Comparison of ENCODE assay signal across 8 cellular contexts in the genomic region with DNA sequence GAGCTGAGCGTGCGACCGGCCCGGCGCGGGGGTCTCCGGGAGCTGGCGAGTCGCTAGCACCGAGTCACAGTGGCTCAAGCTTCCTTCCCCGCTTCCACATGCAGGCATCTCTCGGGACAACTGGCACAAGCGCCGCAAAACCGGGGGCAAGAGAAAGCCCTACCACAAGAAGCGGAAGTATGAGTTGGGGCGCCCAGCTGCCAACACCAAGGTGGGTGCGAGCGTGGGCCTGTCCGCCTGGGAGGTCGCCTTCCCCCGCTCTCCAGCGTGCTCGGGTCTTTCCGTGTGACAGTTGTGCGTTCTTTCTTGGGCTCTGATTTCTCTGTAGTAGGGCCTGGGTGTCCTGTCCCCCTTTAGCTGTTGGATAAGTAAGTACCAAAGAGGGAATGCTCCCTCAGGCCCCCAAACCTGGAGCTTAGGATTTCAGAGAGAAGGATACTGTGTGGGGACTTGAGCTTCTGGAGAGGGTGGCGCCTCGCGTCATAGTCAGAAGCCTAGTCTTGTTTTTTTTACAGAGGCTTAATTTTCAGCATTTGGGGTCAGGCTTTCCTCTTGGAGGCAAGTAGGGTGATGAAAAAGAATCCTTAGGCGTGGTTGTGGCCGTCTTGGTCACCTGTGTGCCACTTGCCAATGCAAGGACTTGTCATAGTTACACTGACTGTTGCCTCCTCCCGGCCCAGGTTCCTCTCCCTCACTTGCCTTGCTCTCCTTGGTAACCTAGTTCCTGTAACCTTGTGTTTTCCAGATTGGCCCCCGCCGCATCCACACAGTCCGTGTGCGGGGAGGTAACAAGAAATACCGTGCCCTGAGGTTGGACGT. TPM values are rescaled to one million over a fixed set of nuclear protein-coding genes. Genes with fewer than 3 reads are reported as not detected.
DNase-seq lines count a peak whose midpoint lies in the region; ATAC-seq, FAIRE-seq and TF ChIP-seq lines count a peak whose summit lies in the region.

No MANE protein-coding gene starts in this region.

- H3K9ac ChIP-seq in HUES48 (ENCODE audit: low read depth, low read length): peak overlapping the region; percentile 99

- H3K27me3 ChIP-seq in cardiac muscle cell: no peaks in the 10 kb centered on the region
- no peaks in the 10 kb centered on the region for H3K27me3 ChIP-seq in HUES48 (ENCODE audit: control insufficient read depth, insufficient read depth, low read length)
- H3K27me3 ChIP-seq in pancreas: no peaks in the 10 kb centered on the region

- H3K9me3 ChIP-seq in cardiac muscle cell (ENCODE audit: low read depth) (no peaks in the 10 kb centered on the region), HUES48 (ENCODE audit: control insufficient read depth, insufficient read depth, low read length) (no peaks in the 10 kb centered on the region), pancreas (no peaks in the 10 kb centered on the region)

- peak; percentile 12 to 27 (median 22) for ATAC-seq in pancreas

- H3K4me3 ChIP-seq in cardiac muscle cell (peak overlapping the region; percentile 87), HUES48 (ENCODE audit: low read depth, low read length) (peak overlapping the region; percentile 97), fibroblast of the aortic adventitia (ENCODE audit: low read depth, low read length) (peak overlapping the region; percentile 88), pancreas (peak overlapping the region; percentile 42 to 86 (median 70))

- 7% methylated on average over 38 of the region's 38 CpGs for WGBS in pancreas, 2 donors

- H3K27ac ChIP-seq in cardiac muscle cell (peak overlapping the region; percentile 97), HUES48 (ENCODE audit: low read depth, low read length) (peak overlapping the region; percentile 95), pancreas (peak overlapping the region; percentile 84 to 94 (median 88))

- H3K36me3 ChIP-seq in cardiac muscle cell (peaks cover 28% of the 10 kb centered on the region), HUES48 (ENCODE audit: control insufficient read depth, insufficient read depth, low read length) (peaks cover 45% of the 10 kb centered on the region), pancreas (peaks cover 0 to 18% (median 9%) of the 10 kb centered on the region in 3 donors)

- intact Hi-C loops in cardiac septum (cut with DNase I): no loop called here
- intact Hi-C loops in pancreas (cut with DNase I): no loop called here

- H3K4me1 ChIP-seq in cardiac muscle cell (ENCODE audit: low read depth): peaks cover 18% of the 10 kb centered on the region
- H3K4me1 ChIP-seq in HUES48 (ENCODE audit: control insufficient read depth, insufficient read depth, low read length): no peaks in the 10 kb centered on the region
- H3K4me1 ChIP-seq in pancreas: peaks cover 0 to 21% (median 4%) of the 10 kb centered on the region in 3 donors

- FAIRE-seq in pancreas (lab: Jason Lieb, UNC): no peak

- DNase-seq in cardiac muscle cell (ENCODE audit: low read depth in 1 of 2, low spot score in 1 of 2) (peak; percentile 15 to 19), cardiac septum (ENCODE audit: low spot score) (no peak), activated T-cell treated with anti-CD3 and anti-CD28 coated beads for 1 hour (ENCODE audit: low read depth) (peak; percentile 30), fibroblast of the aortic adventitia (ENCODE audit: low read depth) (peak; percentile 32), pancreas (peak in 4 of 6 donors; percentile 39 to 63 (median 54)), NCI-H1417 treated with DMSO at 0.1 percent for 48 hours (lab: John Stamatoyannopoulos, UW) (no peak), NCI-H526 treated with DMSO at 0.1 percent for 48 hours (lab: John Stamatoyannopoulos, UW) (no peak)

- TF ChIP-seq CTCF in cardiac muscle cell (IDR thresholded peaks at IDR 0.05; ENCODE audit: low read depth, low read length) (no peak), fibroblast of the aortic adventitia (IDR thresholded peaks at IDR 0.05; ENCODE audit: insufficient read depth, low read length) (no peak), pancreas (IDR thresholded peaks at IDR 0.05) (no peak)

RNA-seq across cellular contexts. Expression of gene RPS8, which starts 0.8 kb away (rescaled TPM):
- 2,166 and 2,475 TPM in 2 replicates for total RNA-seq in cardiac muscle cell
- polyA plus RNA-seq in cardiac muscle cell: 534 and 651 TPM in 2 replicates
- total RNA-seq in cardiac septum: 581 TPM
- 894 and 2,421 TPM in 2 replicates for total RNA-seq in fibroblast of the aortic adventitia (ENCODE audit: low replicate concordance)
- 1,000 to 10,000 TPM in 4 of 6 donors, 100 to 1,000 TPM in 2; 843 to 1,579 (median 1,280) TPM for total RNA-seq in pancreas
- polyA plus RNA-seq in pancreas: 1,000 to 10,000 TPM; 1,365 to 1,938 TPM

RNA-seq across cellular contexts. Expression of gene BEST4, which starts 11.8 kb away (rescaled TPM):
- total RNA-seq in cardiac muscle cell (0.32 and 0.98 TPM in 2 replicates), cardiac septum (0.11 TPM), fibroblast of the aortic adventitia (ENCODE audit: low replicate concordance) (0.09 TPM in 1 of 2 replicates, not detected in the other), pancreas (under 1 TPM; 0.12 to 0.41 (median 0.32) TPM)
- polyA plus RNA-seq in cardiac muscle cell (1.4 and 1.5 TPM in 2 replicates), pancreas (under 1 TPM; 0.56 to 0.68 TPM)

RNA-seq across cellular contexts. Expression of gene PLK3, which starts 24.0 kb away (rescaled TPM):
- 6.2 and 9.5 TPM in 2 replicates for total RNA-seq in cardiac muscle cell
- 6.3 and 12.4 TPM in 2 replicates for polyA plus RNA-seq in cardiac muscle cell
- 8.4 TPM for total RNA-seq in cardiac septum
- 28.8 and 36.1 TPM in 2 replicates for total RNA-seq in fibroblast of the aortic adventitia (ENCODE audit: low replicate concordance)
- total RNA-seq in pancreas: 10 to 100 TPM in 3 of 6 donors, 1 to 10 TPM in 3; 6.1 to 15.9 (median 9.7) TPM
- polyA plus RNA-seq in pancreas: 10 to 100 TPM; 21.6 to 35.3 TPM

RNA-seq across cellular contexts. Expression of gene DYNLT4, which starts 31.0 kb away (rescaled TPM):
- total RNA-seq in cardiac muscle cell: 0.32 TPM in 1 of 2 replicates, not detected in the other
- 0.43 and 0.95 TPM in 2 replicates for polyA plus RNA-seq in cardiac muscle cell
- total RNA-seq in cardiac septum: not detected
- 1.2 TPM in 1 of 2 replicates, not detected in the other for total RNA-seq in fibroblast of the aortic adventitia (ENCODE audit: low replicate concordance)
- total RNA-seq in pancreas: 1 to 10 TPM in 1 of 6 donors, under 1 TPM in 5; 0.28 to 1.8 (median 0.38) TPM
- 1 to 10 TPM in 1 of 2 donors, under 1 TPM in 1; 0.33 to 1.8 TPM for polyA plus RNA-seq in pancreas

RNA-seq across cellular contexts. Expression of gene BTBD19, which starts 32.2 kb away (rescaled TPM):
- total RNA-seq in cardiac muscle cell (1.3 and 3.4 TPM in 2 replicates), cardiac septum (4.4 TPM), fibroblast of the aortic adventitia (ENCODE audit: low replicate concordance) (5.2 and 5.4 TPM in 2 replicates), pancreas (1 to 10 TPM in 5 of 6 donors, under 1 TPM in 1; 0.91 to 4.3 (median 2.3) TPM)
- polyA plus RNA-seq in cardiac muscle cell (0.98 and 2.1 TPM in 2 replicates), pancreas (1 to 10 TPM; 4.7 to 5.7 TPM)

Comparison
In these comparisons a context has a peak if more than half of its experiments do, and no peak if none do; other contexts are left out.
1. DNase-seq: peak in cardiac muscle cell (2 of 2), activated T-cell treated with anti-CD3 and anti-CD28 coated beads for 1 hour (single experiment), fibroblast of the aortic adventitia (single experiment) and pancreas (4 of 6); none in cardiac septum (single experiment), NCI-H1417 treated with DMSO at 0.1 percent for 48 hours (single experiment) and NCI-H526 treated with DMSO at 0.1 percent for 48 hours (single experiment).
2. Peak in every context shown above with its lines, with median percentiles within 50 percentile points of each other: H3K27ac ChIP-seq and H3K4me3 ChIP-seq.